8 cellular contexts compared by ENCODE assay signal in genomic region chr19:16627194-16627927, GRCh38. TPM values are rescaled to one million over a fixed set of nuclear protein-coding genes. Genes with fewer than 3 reads are reported as not detected.
A peak's percentile ranks its signal among the peaks of the same experiment; 100 is the strongest.
DNase-seq lines count a peak whose midpoint lies in the region; ATAC-seq, FAIRE-seq and TF ChIP-seq lines count a peak whose summit lies in the region.

No MANE protein-coding gene starts in this region.

- intact Hi-C loops in K562 (cut with micrococcal nuclease), result loop anchor here (10.0 kb wide), 1 partner anchor 83 kb away; the partner anchor contains the start of gene CHERP
- intact Hi-C loops in left colon (cut with DNase I, micrococcal nuclease), result no loop called here

- no peak for TF ChIP-seq RAD21 in K562 (CRISPR knock-in tag; conservative IDR thresholded peaks at IDR 0.05 in 1 of 2, IDR thresholded peaks at IDR 0.05 in 1 of 2)

- H3K4me2 ChIP-seq in K562 (ENCODE audit: insufficient read depth, low read length), result peak overlapping the region; percentile 82

- peaks cover 68% of the 10 kb centered on the region for H3K79me2 ChIP-seq in K562 (ENCODE audit: control insufficient read depth, insufficient read depth, low read length)

- TF ChIP-seq POLR2A in K562 (conservative IDR thresholded peaks at IDR 0.05), result no peak
- no peak for TF ChIP-seq POLR2A in suprapubic skin (IDR thresholded peaks at IDR 0.05)

- H2AFZ ChIP-seq in K562 (ENCODE audit: low read depth, low read length), result no peak overlapping the region

- FAIRE-seq in K562 (lab: Jason Lieb, UNC), result no peak

- ATAC-seq in K562 (no peak), left colon (no peak)

- H3K9me3 ChIP-seq in NT2/D1 (ENCODE audit: insufficient read depth, low read length), result no peaks in the 10 kb centered on the region
- no peaks in the 10 kb centered on the region for H3K9me3 ChIP-seq in K562 (replicated peaks; ENCODE audit: control insufficient read depth, insufficient read depth, low read depth, low read length)
- H3K9me3 ChIP-seq in suprapubic skin, result no peaks in the 10 kb centered on the region

- H3K9ac ChIP-seq in NT2/D1 (ENCODE audit: insufficient read length, low read depth), result peak overlapping the region; percentile 98
- H3K9ac ChIP-seq in K562 (ENCODE audit: insufficient read depth in 1 of 2, low read depth in 2 of 2, low read length in 2 of 2), result peak overlapping the region; percentile 93 to 98

- H3K27me3 ChIP-seq in NT2/D1 (ENCODE audit: insufficient read depth, insufficient read length) (no peaks in the 10 kb centered on the region), K562 (ENCODE audit: control insufficient read depth in 2 of 2, insufficient read depth in 2 of 2, low read length in 2 of 2) (no peaks in the 10 kb centered on the region), suprapubic skin (no peaks in the 10 kb centered on the region)

- CTCF ChIA-PET in K562 (lab: Yijun Ruan, JAX; ENCODE audit: low intra/inter-chr PET ratio), result no interaction called here

- TF ChIP-seq CTCF in K562 (IDR thresholded peaks at IDR 0.05 in 2 of 3, conservative IDR thresholded peaks at IDR 0.05 in 1 of 3; ENCODE audit: insufficient read depth in 2 of 3, low read depth in 1 of 3, low read length in 3 of 3) (no peak), suprapubic skin (IDR thresholded peaks at IDR 0.05) (no peak)

- H3K4me3 ChIP-seq in NT2/D1 (ENCODE audit: insufficient read length, low read depth), result peak overlapping the region; percentile 92
- H3K4me3 ChIP-seq in K562, result peak overlapping the region; percentile 99
- H3K4me3 ChIP-seq in suprapubic skin, result peak overlapping the region; percentile 100

- no TSS peak for BruUV-seq in K562 (replicated peaks; lab: Mats Ljungman, UMichigan)

- H4K20me1 ChIP-seq in K562 (replicated peaks; ENCODE audit: control insufficient read depth, insufficient read depth, low read length), result peaks cover 45% of the 10 kb centered on the region

- TF ChIP-seq EP300 in K562 (IDR thresholded peaks at IDR 0.05; ENCODE audit: low read length) (no peak), suprapubic skin (IDR thresholded peaks at IDR 0.05) (no peak)

- H3K27ac ChIP-seq in K562 (ENCODE audit: extremely low read depth, low read depth, low read length), result peak overlapping the region; percentile 78
- H3K27ac ChIP-seq in suprapubic skin, result peak overlapping the region; percentile 94

- H3K4me1 ChIP-seq in NT2/D1 (ENCODE audit: insufficient read depth, insufficient read length) (peaks cover 3% of the 10 kb centered on the region), K562 (replicated peaks in 1 of 2; ENCODE audit: control insufficient read depth in 2 of 2, insufficient read depth in 2 of 2, low read length in 2 of 2) (peaks cover 13 to 28% of the 10 kb centered on the region in 2 experiments; a peak in 4 of 5 replicates), suprapubic skin (peaks cover 34% of the 10 kb centered on the region)

- peak; percentile 14 for DNase-seq in NCI-H1092 treated with DMSO at 0.1 percent for 48 hours (lab: John Stamatoyannopoulos, UW)
- DNase-seq in NCI-H1092 (lab: John Stamatoyannopoulos, UW), result no peak
- DNase-seq in NT2/D1 (ENCODE audit: low read depth, low spot score), result no peak
- DNase-seq in K562 (ENCODE audit: extremely low read depth in 1 of 4, low spot score in 3 of 4), result peak in 1 of 4 experiments; percentile 25
- DNase-seq in left colon, result peak; percentile 14 to 37
- DNase-seq in suprapubic skin (ENCODE audit: low spot score in 2 of 2), result peak in 1 of 2 donors; percentile 74
- no peak for DNase-seq in GOT3 (lab: John Stamatoyannopoulos, UW)
- DNase-seq in NCI-H2196 (lab: John Stamatoyannopoulos, UW; ENCODE audit: unreplicated experiment), result no peak

- POLR2A ChIA-PET in K562 (lab: Yijun Ruan, JAX), result interaction anchor here (0.5 to 5.0 kb wide), 11 partner anchors 9 to 652 kb away, joined by 3 to 52 read pairs (median 3); no protein-coding TSS in a partner anchor

- H3K36me3 ChIP-seq in NT2/D1 (ENCODE audit: insufficient read depth, insufficient read length, low read length) (peaks cover 49% of the 10 kb centered on the region), K562 (ENCODE audit: control insufficient read depth, insufficient read depth, low read length) (peaks cover 61% of the 10 kb centered on the region), suprapubic skin (peaks cover 23% of the 10 kb centered on the region)

- in situ Hi-C loops in K562 (cut with MboI), result no loop called here

- WGBS in K562 (ENCODE audit: insufficient coverage, low coverage, missing lambda C conversion rate), result under 1% methylated on average over 38 of the region's 52 CpGs
- WGBS in suprapubic skin, result 0% methylated on average over 24 of the region's 52 CpGs

- no peaks in the 10 kb centered on the region for H3K9me1 ChIP-seq in K562 (ENCODE audit: control insufficient read depth, insufficient read depth, low read length)

RNA-seq across cellular contexts. Expression of gene MED26, which starts 0.6 kb away (rescaled TPM):
- 31.4 and 62.0 TPM in 2 replicates for total RNA-seq in K562 (2011; cell fraction: chromatin; rRNA removed; ENCODE audit: low replicate concordance)
- 34.2 and 40.0 TPM in 2 replicates for total RNA-seq in K562 (2011; cell fraction: nucleolus; rRNA removed)
- total RNA-seq in K562 (2011; cell fraction: nucleoplasm; rRNA removed), result 27.1 and 33.1 TPM in 2 replicates
- total RNA-seq in K562 (2014; rRNA removed), result 12.9 and 15.2 TPM in 2 replicates
- 3.7 and 4.6 TPM in 2 replicates for total RNA-seq in K562 (2014; rRNA removed; fragmentation: Illumina TruSeq; extraction: Trizol)
- 7.1 and 7.5 TPM in 2 replicates for total RNA-seq in K562 (2015; rRNA removed; fragmentation: Illumina TruSeq; extraction: Trizol)
- total RNA-seq in K562 (2021), result 15.1 and 16.5 TPM in 2 replicates
- polyA plus RNA-seq in K562 (2011; rRNA removed), result 5.6 and 6.1 TPM in 2 replicates
- polyA plus RNA-seq in K562 (2011; cell fraction: cytosol; rRNA removed), result 5.8 and 11.0 TPM in 2 replicates
- 6.6 and 9.2 TPM in 2 replicates for polyA plus RNA-seq in K562 (2011; cell fraction: nucleus; rRNA removed)
- polyA plus RNA-seq in K562 (2012), result 5.5 and 7.2 TPM in 2 replicates
- 6.2 and 8.4 TPM in 2 replicates for polyA plus RNA-seq in K562 (2014; fragmentation: Illumina TruSeq; extraction: Trizol)
- under 1 TPM; 0.71 to 0.86 TPM for polyA plus RNA-seq in K562 (2014; fragmentation: Nextera tagmentation; extraction: Ambion mirVana)
- 8.4 and 9.0 TPM in 2 replicates for polyA plus RNA-seq in K562 (2014; rRNA removed)
- 5.4 and 10.0 TPM in 2 replicates for polyA minus RNA-seq in K562 (2011; rRNA and poly(A)+ RNA removed)
- polyA minus RNA-seq in K562 (2011; cell fraction: cytosol; rRNA and poly(A)+ RNA removed), result 10.9 and 11.5 TPM in 2 replicates
- 13.2 and 20.2 TPM in 2 replicates for polyA minus RNA-seq in K562 (2011; cell fraction: nucleus; rRNA and poly(A)+ RNA removed)
- 10 to 100 TPM in 1 of 2 donors, 1 to 10 TPM in 1; 9.0 to 10.4 TPM for total RNA-seq in left colon
- total RNA-seq in suprapubic skin, result 10 to 100 TPM; 13.1 to 15.4 (median 14.6) TPM

RNA-seq across cellular contexts. Expression of gene SMIM7, which starts 32.6 kb away (rescaled TPM):
- total RNA-seq in K562 (2011; cell fraction: chromatin; rRNA removed; ENCODE audit: low replicate concordance), result 167 and 203 TPM in 2 replicates
- 137 and 142 TPM in 2 replicates for total RNA-seq in K562 (2011; cell fraction: nucleolus; rRNA removed)
- 167 and 208 TPM in 2 replicates for total RNA-seq in K562 (2011; cell fraction: nucleoplasm; rRNA removed)
- total RNA-seq in K562 (2014; rRNA removed) (55.3 and 63.3 TPM in 2 replicates), K562 (2014; rRNA removed; fragmentation: Illumina TruSeq; extraction: Trizol) (102 and 109 TPM in 2 replicates), K562 (2015; rRNA removed; fragmentation: Illumina TruSeq; extraction: Trizol) (110 and 114 TPM in 2 replicates), K562 (2021) (72.5 and 72.7 TPM in 2 replicates), left colon (10 to 100 TPM; 70.7 to 75.0 TPM), suprapubic skin (100 to 1,000 TPM in 2 of 4 donors, 10 to 100 TPM in 2; 77.3 to 121 (median 98.8) TPM)
- polyA plus RNA-seq in K562 (2011; rRNA removed) (95.0 and 107 TPM in 2 replicates), K562 (2014; fragmentation: Illumina TruSeq; extraction: Trizol) (85.6 and 113 TPM in 2 replicates), K562 (2014; fragmentation: Nextera tagmentation; extraction: Ambion mirVana) (100 to 1,000 TPM; 233 to 265 TPM), K562 (2014; rRNA removed) (105 and 122 TPM in 2 replicates)
- polyA plus RNA-seq in K562 (2011; cell fraction: cytosol; rRNA removed), result 60.8 and 84.9 TPM in 2 replicates
- 50.6 and 64.0 TPM in 2 replicates for polyA plus RNA-seq in K562 (2011; cell fraction: nucleus; rRNA removed)
- polyA plus RNA-seq in K562 (2012), result 67.5 and 69.7 TPM in 2 replicates
- polyA minus RNA-seq in K562 (2011; rRNA and poly(A)+ RNA removed), result 61.4 and 64.6 TPM in 2 replicates
- polyA minus RNA-seq in K562 (2011; cell fraction: cytosol; rRNA and poly(A)+ RNA removed), result 24.3 and 33.3 TPM in 2 replicates
- 24.4 and 40.8 TPM in 2 replicates for polyA minus RNA-seq in K562 (2011; cell fraction: nucleus; rRNA and poly(A)+ RNA removed)

RNA-seq across cellular contexts. Expression of gene TMEM38A, which starts 33.6 kb away (rescaled TPM):
- 5.1 and 6.9 TPM in 2 replicates for total RNA-seq in K562 (2011; cell fraction: chromatin; rRNA removed; ENCODE audit: low replicate concordance)
- 3.9 and 5.3 TPM in 2 replicates for total RNA-seq in K562 (2011; cell fraction: nucleolus; rRNA removed)
- 4.2 and 4.7 TPM in 2 replicates for total RNA-seq in K562 (2011; cell fraction: nucleoplasm; rRNA removed)
- total RNA-seq in K562 (2014; rRNA removed) (0.77 and 4.3 TPM in 2 replicates), K562 (2014; rRNA removed; fragmentation: Illumina TruSeq; extraction: Trizol) (1.2 and 1.4 TPM in 2 replicates), K562 (2015; rRNA removed; fragmentation: Illumina TruSeq; extraction: Trizol) (0.90 and 1.6 TPM in 2 replicates), K562 (2021) (1.4 and 2.1 TPM in 2 replicates), left colon (1 to 10 TPM; 6.4 to 9.1 TPM), suprapubic skin (1 to 10 TPM; 2.3 to 2.8 (median 2.7) TPM)
- polyA plus RNA-seq in K562 (2011; rRNA removed) (1.5 and 1.8 TPM in 2 replicates), K562 (2014; fragmentation: Illumina TruSeq; extraction: Trizol) (0.77 and 2.4 TPM in 2 replicates), K562 (2014; fragmentation: Nextera tagmentation; extraction: Ambion mirVana) (under 1 TPM; 0.35 to 0.44 TPM), K562 (2014; rRNA removed) (1.9 and 3.3 TPM in 2 replicates)
- polyA plus RNA-seq in K562 (2011; cell fraction: cytosol; rRNA removed), result 0.72 and 2.6 TPM in 2 replicates
- polyA plus RNA-seq in K562 (2011; cell fraction: nucleus; rRNA removed), result 2.2 and 2.6 TPM in 2 replicates
- 1.3 and 1.4 TPM in 2 replicates for polyA plus RNA-seq in K562 (2012)
- polyA minus RNA-seq in K562 (2011; rRNA and poly(A)+ RNA removed), result 0.78 and 4.0 TPM in 2 replicates
- 1.2 and 2.3 TPM in 2 replicates for polyA minus RNA-seq in K562 (2011; cell fraction: cytosol; rRNA and poly(A)+ RNA removed)
- 0.89 and 0.94 TPM in 2 replicates for polyA minus RNA-seq in K562 (2011; cell fraction: nucleus; rRNA and poly(A)+ RNA removed)

RNA-seq across cellular contexts. Expression of gene SLC35E1, which starts 55.1 kb away (rescaled TPM):
- total RNA-seq in K562 (2011; cell fraction: chromatin; rRNA removed; ENCODE audit: low replicate concordance), result 132 and 248 TPM in 2 replicates
- 136 and 163 TPM in 2 replicates for total RNA-seq in K562 (2011; cell fraction: nucleolus; rRNA removed)
- 156 and 184 TPM in 2 replicates for total RNA-seq in K562 (2011; cell fraction: nucleoplasm; rRNA removed)
- total RNA-seq in K562 (2014; rRNA removed), result 18.5 and 24.4 TPM in 2 replicates
- total RNA-seq in K562 (2014; rRNA removed; fragmentation: Illumina TruSeq; extraction: Trizol), result 27.8 and 28.4 TPM in 2 replicates
- 25.7 and 27.3 TPM in 2 replicates for total RNA-seq in K562 (2015; rRNA removed; fragmentation: Illumina TruSeq; extraction: Trizol)
- total RNA-seq in K562 (2021), result 40.1 and 44.5 TPM in 2 replicates
- polyA plus RNA-seq in K562 (2011; rRNA removed), result 28.0 and 40.1 TPM in 2 replicates
- 41.7 and 60.4 TPM in 2 replicates for polyA plus RNA-seq in K562 (2011; cell fraction: cytosol; rRNA removed)
- 28.4 and 51.0 TPM in 2 replicates for polyA plus RNA-seq in K562 (2011; cell fraction: nucleus; rRNA removed)
- 23.2 and 28.7 TPM in 2 replicates for polyA plus RNA-seq in K562 (2012)
- polyA plus RNA-seq in K562 (2014; fragmentation: Illumina TruSeq; extraction: Trizol), result 31.3 and 34.3 TPM in 2 replicates
- 10 to 100 TPM; 15.0 to 16.1 TPM for polyA plus RNA-seq in K562 (2014; fragmentation: Nextera tagmentation; extraction: Ambion mirVana)
- 19.3 and 29.4 TPM in 2 replicates for polyA plus RNA-seq in K562 (2014; rRNA removed)
- 54.7 and 61.3 TPM in 2 replicates for polyA minus RNA-seq in K562 (2011; rRNA and poly(A)+ RNA removed)
- 47.2 and 51.0 TPM in 2 replicates for polyA minus RNA-seq in K562 (2011; cell fraction: cytosol; rRNA and poly(A)+ RNA removed)
- polyA minus RNA-seq in K562 (2011; cell fraction: nucleus; rRNA and poly(A)+ RNA removed), result 20.2 and 28.9 TPM in 2 replicates
- 10 to 100 TPM; 35.8 to 37.7 TPM for total RNA-seq in left colon
- total RNA-seq in suprapubic skin, result 10 to 100 TPM; 49.8 to 64.8 (median 56.3) TPM

Comparison
In these comparisons a context has a peak if more than half of its experiments do, and no peak if none do; other contexts are left out.
1. DNase-seq: peak in NCI-H1092 treated with DMSO at 0.1 percent for 48 hours (single experiment) and left colon (2 of 2); none in NCI-H1092 (single experiment), NT2/D1 (single experiment), GOT3 (single experiment) and NCI-H2196 (single experiment).
2. Peak in every context shown above with its lines, with median percentiles within 50 percentile points of each other: H3K4me3 ChIP-seq.